In genomic region chr3:18734309-18734708, GRCh38 we compare ENCODE assay signal across 27 cellular contexts.
"Had no signal": no experiment of that assay in that cellular context is flagged by ENCODE, and none has a peak within 500 bp of the region (broad histone marks: within the 10 kb centered on the region; RNA-seq: fewer than 3 reads in every experiment).

No MANE protein-coding gene starts in this region.

- H3K4me3 Mint-ChIP-seq: activated CD4-positive, alpha-beta T cell treated with anti-CD3 and anti-CD28 coated beads for 36 hours; activated CD4-positive, alpha-beta T cell treated with anti-CD3 and anti-CD28 coated beads, Interleukin-2, amount 10 ng/mL, durations not matched to agents 24 days and 14 days; activated CD8-positive, alpha-beta T cell treated with anti-CD3 and anti-CD28 coated beads for 36 hours; activated naive CD8-positive, alpha-beta T cell; central memory CD8-positive, alpha-beta T cell; effector memory CD8-positive, alpha-beta T cell had no signal

- H3K27ac ChIP-seq: brain microvascular endothelial cell, coronary artery, esophagus muscularis mucosa, foreskin keratinocyte, gastrocnemius medialis, heart left ventricle had no signal

- H3K27me3 ChIP-seq: brain microvascular endothelial cell, esophagus muscularis mucosa, foreskin keratinocyte, gastrocnemius medialis, heart left ventricle had no signal

- ATAC-seq: activated CD4-positive, alpha-beta T cell treated with anti-CD3 and anti-CD28 coated beads for 36 hours; activated CD8-positive, alpha-beta T cell treated with anti-CD3 and anti-CD28 coated beads for 36 hours; effector memory CD8-positive, alpha-beta T cell; foreskin keratinocyte; gastrocnemius medialis; heart left ventricle had no signal

- H3K9me3 Mint-ChIP-seq: central memory CD8-positive, alpha-beta T cell; effector memory CD8-positive, alpha-beta T cell had no signal

- H3K27ac Mint-ChIP-seq: activated CD4-positive, alpha-beta T cell treated with anti-CD3 and anti-CD28 coated beads for 36 hours; activated CD4-positive, alpha-beta T cell treated with anti-CD3 and anti-CD28 coated beads, Interleukin-2, amount 10 ng/mL, durations not matched to agents 24 days and 14 days; activated CD8-positive, alpha-beta T cell treated with anti-CD3 and anti-CD28 coated beads for 36 hours; activated naive CD8-positive, alpha-beta T cell; effector memory CD8-positive, alpha-beta T cell had no signal

- H3K36me3 ChIP-seq: brain microvascular endothelial cell, esophagus muscularis mucosa, gastrocnemius medialis, heart left ventricle had no signal

- H3K27me3 Mint-ChIP-seq: activated CD4-positive, alpha-beta T cell treated with anti-CD3 and anti-CD28 coated beads for 36 hours; activated CD4-positive, alpha-beta T cell treated with anti-CD3 and anti-CD28 coated beads, Interleukin-2, amount 10 ng/mL, durations not matched to agents 24 days and 14 days; activated CD8-positive, alpha-beta T cell treated with anti-CD3 and anti-CD28 coated beads for 36 hours; activated naive CD8-positive, alpha-beta T cell; central memory CD8-positive, alpha-beta T cell; effector memory CD8-positive, alpha-beta T cell had no signal

- H3K4me1 ChIP-seq: esophagus muscularis mucosa, foreskin keratinocyte, gastrocnemius medialis had no signal

- H3K4me3 ChIP-seq: coronary artery, esophagus muscularis mucosa, gastrocnemius medialis, heart left ventricle had no signal

- DNase-seq: activated CD4-positive, alpha-beta T cell treated with anti-CD3 and anti-CD28 coated beads for 36 hours; activated CD4-positive, CD25-positive, alpha-beta regulatory T cell; activated CD4-positive, CD25-positive, alpha-beta regulatory T cell treated with anti-CD3 and anti-CD28 coated beads, Interleukin-2, amount 50 U/mL, for 72 hours; activated CD8-positive, alpha-beta memory T cell treated with anti-CD3 and anti-CD28 coated beads for 24 hours; activated CD8-positive, alpha-beta T cell treated with anti-CD3 and anti-CD28 coated beads for 36 hours; activated effector memory CD4-positive, alpha-beta T cell treated with Interleukin-2 at 50 U/mL for 16 hours; activated gamma-delta T cell treated with Interleukin-2 at 50 U/mL for 16 hours; activated naive CD4-positive, alpha-beta T cell treated with anti-CD3 and anti-CD28 coated beads, Interleukin-2, amount 50 U/mL, for 16 hours; activated naive CD4-positive, alpha-beta T cell treated with Interleukin-2 at 50 U/mL for 16 hours; activated T-cell treated with anti-CD3 and anti-CD28 coated beads, Interleukin-2, amount 50 U/mL, for 48 hours; amniotic stem cell; anterior cingulate cortex; brain microvascular endothelial cell; dermis blood vessel endothelial cell; effector CD4-positive, alpha-beta T cell; effector memory CD8-positive, alpha-beta T cell; erythroblast; foreskin keratinocyte; gastrocnemius medialis; glutamatergic neuron; heart left ventricle; T-helper 2 cell had no signal

- H3K9me3 ChIP-seq: esophagus muscularis mucosa, gastrocnemius medialis, heart left ventricle had no signal
